ENCODE assay signal across 1 cellular context in the genomic region with DNA sequence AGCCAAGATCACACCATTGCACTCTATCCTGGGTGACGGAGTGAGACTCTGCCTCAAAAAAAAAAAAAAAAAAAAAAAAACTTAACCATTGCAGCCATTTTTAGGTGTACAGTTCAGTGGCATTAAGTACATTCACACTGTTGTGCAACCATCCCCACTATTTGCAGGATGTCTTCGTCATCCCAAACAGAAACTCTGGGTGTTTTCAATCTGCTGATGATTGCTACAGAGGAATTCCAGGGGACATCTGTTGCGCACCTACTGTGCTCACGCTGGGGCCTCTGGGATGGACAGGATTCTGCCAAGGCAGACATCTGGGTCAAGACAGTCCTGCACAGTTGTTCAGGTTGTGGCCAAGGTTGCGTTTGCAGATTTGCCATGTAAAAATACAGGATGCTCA.
TF ChIP-seq lines count a peak whose summit lies in the region.

No MANE protein-coding gene starts in this region.

TF ChIP-seq in HepG2, 621 proteins besides CTCF, POLR2A, EP300 and RAD21 (continued from another document):
- TF ChIP-seq KDM1A (CRISPR knock-in tag; IDR thresholded peaks at IDR 0.05) (no peak), BCL6 (CRISPR knock-in tag; IDR thresholded peaks at IDR 0.05) (peak; percentile 44; the same call in 1 of the 2 replicates), NFKBIZ (CRISPR knock-in tag; IDR thresholded peaks at IDR 0.05) (0 out of 2 replicates have a peak, but pooled peaks have one; percentile 24), ZIK1 (CRISPR knock-in tag; IDR thresholded peaks at IDR 0.05; ENCODE audit: borderline replicate concordance, low read depth) (no peak), HOXA3 (CRISPR knock-in tag; IDR thresholded peaks at IDR 0.05) (peak; percentile 83), SSRP1 (CRISPR knock-in tag; IDR thresholded peaks at IDR 0.05) (no peak), TEAD3 (CRISPR knock-in tag; optimal IDR thresholded peaks at IDR 0.05; ENCODE audit: borderline replicate concordance) (peak; percentile 83), GATAD1 (CRISPR knock-in tag; IDR thresholded peaks at IDR 0.05) (no peak), RXRB (CRISPR knock-in tag; IDR thresholded peaks at IDR 0.05; ENCODE audit: borderline replicate concordance) (peak; percentile 79), ATM (IDR thresholded peaks at IDR 0.05; ENCODE audit: borderline replicate concordance) (no peak), RCOR2 (CRISPR knock-in tag; IDR thresholded peaks at IDR 0.05) (peak; percentile 58; the same call in 1 of the 2 replicates), GATAD2A (CRISPR knock-in tag; IDR thresholded peaks at IDR 0.05) (peak; percentile 87), ZNF205 (CRISPR knock-in tag; IDR thresholded peaks at IDR 0.05) (0 out of 2 replicates have a peak, but pooled peaks have one; percentile 27), FOXA1 (IDR thresholded peaks at IDR 0.05) (no peak), FOXA1 (CRISPR knock-in tag; IDR thresholded peaks at IDR 0.05) (peak; percentile 25; the same call in 1 of the 2 replicates)
- TF ChIP-seq, protein P1, sequence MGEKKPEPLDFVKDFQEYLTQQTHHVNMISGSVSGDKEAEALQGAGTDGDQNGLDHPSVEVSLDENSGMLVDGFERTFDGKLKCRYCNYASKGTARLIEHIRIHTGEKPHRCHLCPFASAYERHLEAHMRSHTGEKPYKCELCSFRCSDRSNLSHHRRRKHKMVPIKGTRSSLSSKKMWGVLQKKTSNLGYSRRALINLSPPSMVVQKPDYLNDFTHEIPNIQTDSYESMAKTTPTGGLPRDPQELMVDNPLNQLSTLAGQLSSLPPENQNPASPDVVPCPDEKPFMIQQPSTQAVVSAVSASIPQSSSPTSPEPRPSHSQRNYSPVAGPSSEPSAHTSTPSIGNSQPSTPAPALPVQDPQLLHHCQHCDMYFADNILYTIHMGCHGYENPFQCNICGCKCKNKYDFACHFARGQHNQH (CRISPR knock-in tag; IDR thresholded peaks at IDR 0.05) = no peak
- TF ChIP-seq, protein P2, sequence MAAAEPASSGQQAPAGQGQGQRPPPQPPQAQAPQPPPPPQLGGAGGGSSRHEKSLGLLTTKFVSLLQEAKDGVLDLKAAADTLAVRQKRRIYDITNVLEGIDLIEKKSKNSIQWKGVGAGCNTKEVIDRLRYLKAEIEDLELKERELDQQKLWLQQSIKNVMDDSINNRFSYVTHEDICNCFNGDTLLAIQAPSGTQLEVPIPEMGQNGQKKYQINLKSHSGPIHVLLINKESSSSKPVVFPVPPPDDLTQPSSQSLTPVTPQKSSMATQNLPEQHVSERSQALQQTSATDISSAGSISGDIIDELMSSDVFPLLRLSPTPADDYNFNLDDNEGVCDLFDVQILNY (CRISPR knock-in tag; conservative IDR thresholded peaks at IDR 0.05) = no peak
- TF ChIP-seq, protein P3, sequence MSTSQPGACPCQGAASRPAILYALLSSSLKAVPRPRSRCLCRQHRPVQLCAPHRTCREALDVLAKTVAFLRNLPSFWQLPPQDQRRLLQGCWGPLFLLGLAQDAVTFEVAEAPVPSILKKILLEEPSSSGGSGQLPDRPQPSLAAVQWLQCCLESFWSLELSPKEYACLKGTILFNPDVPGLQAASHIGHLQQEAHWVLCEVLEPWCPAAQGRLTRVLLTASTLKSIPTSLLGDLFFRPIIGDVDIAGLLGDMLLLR (CRISPR knock-in tag; IDR thresholded peaks at IDR 0.05) = no peak
- TF ChIP-seq, protein P4, sequence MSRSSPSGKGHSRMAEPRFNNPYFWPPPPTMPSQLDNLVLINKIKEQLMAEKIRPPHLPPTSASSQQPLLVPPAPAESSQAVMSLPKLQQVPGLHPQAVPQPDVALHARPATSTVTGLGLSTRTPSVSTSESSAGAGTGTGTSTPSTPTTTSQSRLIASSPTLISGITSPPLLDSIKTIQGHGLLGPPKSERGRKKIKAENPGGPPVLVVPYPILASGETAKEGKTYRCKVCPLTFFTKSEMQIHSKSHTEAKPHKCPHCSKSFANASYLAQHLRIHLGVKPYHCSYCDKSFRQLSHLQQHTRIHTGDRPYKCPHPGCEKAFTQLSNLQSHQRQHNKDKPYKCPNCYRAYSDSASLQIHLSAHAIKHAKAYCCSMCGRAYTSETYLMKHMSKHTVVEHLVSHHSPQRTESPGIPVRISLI (CRISPR knock-in tag; IDR thresholded peaks at IDR 0.05; ENCODE audit: borderline replicate concordance) = peak; percentile 93
- TF ChIP-seq, protein P5, sequence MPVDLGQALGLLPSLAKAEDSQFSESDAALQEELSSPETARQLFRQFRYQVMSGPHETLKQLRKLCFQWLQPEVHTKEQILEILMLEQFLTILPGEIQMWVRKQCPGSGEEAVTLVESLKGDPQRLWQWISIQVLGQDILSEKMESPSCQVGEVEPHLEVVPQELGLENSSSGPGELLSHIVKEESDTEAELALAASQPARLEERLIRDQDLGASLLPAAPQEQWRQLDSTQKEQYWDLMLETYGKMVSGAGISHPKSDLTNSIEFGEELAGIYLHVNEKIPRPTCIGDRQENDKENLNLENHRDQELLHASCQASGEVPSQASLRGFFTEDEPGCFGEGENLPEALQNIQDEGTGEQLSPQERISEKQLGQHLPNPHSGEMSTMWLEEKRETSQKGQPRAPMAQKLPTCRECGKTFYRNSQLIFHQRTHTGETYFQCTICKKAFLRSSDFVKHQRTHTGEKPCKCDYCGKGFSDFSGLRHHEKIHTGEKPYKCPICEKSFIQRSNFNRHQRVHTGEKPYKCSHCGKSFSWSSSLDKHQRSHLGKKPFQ (CRISPR knock-in tag; IDR thresholded peaks at IDR 0.05; ENCODE audit: insufficient replicate concordance) = peak; percentile 69
